8 cellular contexts compared by ENCODE assay signal in the genomic region with DNA sequence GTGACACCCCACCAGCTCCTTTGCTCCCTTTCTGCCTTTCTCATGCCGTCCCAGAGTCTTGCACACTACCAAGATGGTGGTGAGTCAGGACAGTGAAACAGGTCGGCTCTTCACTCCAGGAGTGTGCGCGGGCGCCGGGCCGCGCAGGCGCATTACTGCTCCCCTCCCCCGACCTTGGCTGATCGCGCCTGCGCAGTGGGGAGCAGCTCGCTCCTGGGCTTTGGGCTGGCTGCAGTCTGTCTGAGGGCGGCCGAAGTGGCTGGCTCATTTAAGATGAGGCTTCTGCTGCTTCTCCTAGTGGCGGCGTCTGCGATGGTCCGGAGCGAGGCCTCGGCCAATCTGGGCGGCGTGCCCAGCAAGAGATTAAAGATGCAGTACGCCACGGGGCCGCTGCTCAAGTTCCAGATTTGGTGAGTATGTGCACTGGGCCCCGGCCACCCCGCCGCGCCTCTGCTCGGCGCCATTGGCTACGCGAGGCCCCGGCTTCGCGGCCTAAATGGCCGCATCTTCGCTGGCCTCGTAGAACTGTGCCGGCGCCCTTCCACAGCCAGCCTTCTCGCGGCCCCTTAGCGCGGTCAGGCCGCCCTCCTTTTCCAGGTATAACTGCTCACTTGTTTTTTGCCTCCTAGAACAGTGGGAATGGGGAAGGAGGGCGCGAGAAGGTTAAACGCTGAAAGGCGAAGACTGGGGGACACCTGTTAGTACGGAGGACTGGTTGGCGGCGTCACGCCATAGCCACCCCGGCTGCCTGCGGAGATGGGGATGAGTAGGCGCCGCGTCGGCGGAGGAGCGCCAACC.
A peak's percentile ranks its signal among the peaks of the same experiment; 100 is the strongest.
DNase-seq lines count a peak whose midpoint lies in the region; ATAC-seq and TF ChIP-seq lines count a peak whose summit lies in the region.

A gene with protein sequence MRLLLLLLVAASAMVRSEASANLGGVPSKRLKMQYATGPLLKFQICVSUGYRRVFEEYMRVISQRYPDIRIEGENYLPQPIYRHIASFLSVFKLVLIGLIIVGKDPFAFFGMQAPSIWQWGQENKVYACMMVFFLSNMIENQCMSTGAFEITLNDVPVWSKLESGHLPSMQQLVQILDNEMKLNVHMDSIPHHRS (plus strand): TSS at position 232 of the 798 bp plus-strand sequence. CDS start 42 bp downstream, at position 274.

- peak within 1 kb of the TSS; percentile 99 for H3K4me3 Mint-ChIP-seq in central memory CD8-positive, alpha-beta T cell

- peak; percentile 60 for ATAC-seq in GM19023 (IDR thresholded peaks at IDR 0.05; ENCODE audit: unreplicated experiment)
- ATAC-seq in HG03280 (IDR thresholded peaks at IDR 0.05; ENCODE audit: unreplicated experiment): peak; percentile 61
- peak; percentile 87 for ATAC-seq in central memory CD8-positive, alpha-beta T cell (replicated peaks; ENCODE audit: extremely low read depth, poor library complexity, severe bottlenecking)

- no peaks in the 10 kb centered on the region for H3K27me3 Mint-ChIP-seq in central memory CD8-positive, alpha-beta T cell

- peak; percentile 24 for TF ChIP-seq CTCF in AG09319 (IDR thresholded peaks at IDR 0.05; ENCODE audit: low read depth, low read length)

- H3K4me1 Mint-ChIP-seq in central memory CD8-positive, alpha-beta T cell: peaks cover 68% of the 10 kb centered on the region

- H3K27ac Mint-ChIP-seq in central memory CD8-positive, alpha-beta T cell (ENCODE audit: low read depth): peak within 1 kb of the TSS; percentile 99

- no peaks in the 10 kb centered on the region for H3K9me3 Mint-ChIP-seq in central memory CD8-positive, alpha-beta T cell

- peak; percentile 93 for DNase-seq in AG09319 (ENCODE audit: extremely low read depth, low read depth)
- peak; percentile 95 to 98 for DNase-seq in NCI-H446 (lab: John Stamatoyannopoulos, UW)
- DNase-seq in activated CD4-positive, CD25-positive, alpha-beta regulatory T cell treated with anti-CD3 and anti-CD28 coated beads, Interleukin-2, amount 50 U/mL, for 16 hours (ENCODE audit: low read depth, low spot score): peak; percentile 89
- peak; percentile 91 to 92 for DNase-seq in central memory CD8-positive, alpha-beta T cell (ENCODE audit: low spot score in 2 of 2)
- peak; percentile 98 for DNase-seq in islet precursor cell
- DNase-seq in stimulated activated CD4-positive, alpha-beta T cell treated with anti-CD3 and anti-CD28 coated beads, Interleukin-12 subunit alpha, Interleukin-12 subunit beta, amount 100 ng/mL, for 48 hours (ENCODE audit: low read depth in 2 of 3, low spot score in 1 of 3): peak; percentile 81 to 92 (median 90)

- H3K36me3 Mint-ChIP-seq in central memory CD8-positive, alpha-beta T cell (ENCODE audit: insufficient read depth): peaks cover 34% of the 10 kb centered on the region

Comparison
In these comparisons a context has a peak if more than half of its experiments do, and no peak if none do; other contexts are left out.
1. Peak in every context shown above with its lines: DNase-seq and ATAC-seq.